In genomic region chr18:62634471-62634870, GRCh38 we compare ENCODE assay signal across 25 cellular contexts.
DNase-seq lines count a peak whose midpoint lies in the region; ATAC-seq and TF ChIP-seq lines count a peak whose summit lies in the region.
"Had no signal": no experiment of that assay in that cellular context is flagged by ENCODE, and none has a peak within 500 bp of the region (broad histone marks: within the 10 kb centered on the region; RNA-seq: fewer than 3 reads in every experiment).

No MANE protein-coding gene starts in this region.

- 80% methylated on average over 2 of the region's 2 CpGs for WGBS in mammary epithelial cell (ENCODE audit: low coverage, missing lambda C conversion rate)

- dilution Hi-C loops in mammary epithelial cell (cut with HindIII; ENCODE audit: low sequenced_read_pairs), result no loop called here

- intact Hi-C loops in Caco-2 (cut with micrococcal nuclease; ENCODE audit: unreplicated experiment) (no loop called here), mammary epithelial cell (cut with micrococcal nuclease) (loop anchor here (2.0 to 10.0 kb wide), 2 partner anchors 30 to 810 kb away; no protein-coding TSS in a partner anchor)

- peaks cover 14% of the 10 kb centered on the region for H3K4me1 Mint-ChIP-seq in Caco-2 (ENCODE audit: low read depth, unreplicated experiment)
- H3K4me1 Mint-ChIP-seq: naive thymus-derived CD8-positive, alpha-beta T cell had no signal

- H3K4me1 ChIP-seq in Caco-2 (peaks cover 31% of the 10 kb centered on the region), mammary epithelial cell (ENCODE audit: insufficient read depth, low read length) (peaks cover 18% of the 10 kb centered on the region)
- H3K4me1 ChIP-seq: colonic mucosa, esophagus muscularis mucosa, upper lobe of left lung had no signal

- H3K79me2 ChIP-seq in mammary epithelial cell (ENCODE audit: insufficient read depth, low read length), result no peaks in the 10 kb centered on the region

- H4K20me1 ChIP-seq in mammary epithelial cell (ENCODE audit: insufficient read depth, low read length), result no peaks in the 10 kb centered on the region

- no peak overlapping the region for H3K9ac ChIP-seq in mammary epithelial cell (ENCODE audit: insufficient read depth, low read length)

- no peak for ATAC-seq in HG03457 (IDR thresholded peaks at IDR 0.05; ENCODE audit: unreplicated experiment)
- no peak for ATAC-seq in GM21447 (IDR thresholded peaks at IDR 0.05; ENCODE audit: unreplicated experiment)
- ATAC-seq: A549; left ventricle myocardium superior; naive thymus-derived CD8-positive, alpha-beta T cell had no signal

- H3K4me3 Mint-ChIP-seq in Caco-2 (ENCODE audit: unreplicated experiment), result no peak overlapping the region
- H3K4me3 Mint-ChIP-seq: activated CD4-positive, alpha-beta memory T cell treated with anti-CD3 and anti-CD28 coated beads, Interleukin-2, amount 10 ng/mL, durations not matched to agents 7 days and 5 days; naive thymus-derived CD8-positive, alpha-beta T cell had no signal

- CTCF ChIA-PET in Caco-2 (lab: Charles Lee), result no interaction called here
- CTCF ChIA-PET in mammary epithelial cell (lab: Charles Lee; ENCODE audit: low non-redundant PET), result no interaction called here

- peak; percentile 72 for DNase-seq in A172 (ENCODE audit: low spot score)
- no peak for DNase-seq in Caco-2
- DNase-seq in HT-29 (ENCODE audit: low spot score), result peak; percentile 3
- DNase-seq in mammary epithelial cell, result no peak
- no peak for DNase-seq in NCI-H748 treated with DMSO at 0.1 percent for 48 hours (lab: John Stamatoyannopoulos, UW)
- DNase-seq in NCI-H1694 (lab: John Stamatoyannopoulos, UW), result no peak
- DNase-seq: activated CD4-positive, alpha-beta memory T cell treated with anti-CD3 and anti-CD28 coated beads, Interleukin-2, amount 10 ng/mL, durations not matched to agents 7 days and 5 days; activated CD4-positive, CD25-positive, alpha-beta regulatory T cell treated with anti-CD3 and anti-CD28 coated beads, Interleukin-2, amount 50 U/mL, for 72 hours; colonic mucosa; effector memory CD4-positive, alpha-beta T cell; hypothalamus; left ventricle myocardium superior; midbrain; naive thymus-derived CD8-positive, alpha-beta T cell; NCI-H2107; NCI-H446 treated with DMSO at 0.1 percent for 48 hours; SHP77 treated with DMSO at 0.1 percent for 48 hours; stimulated activated CD4-positive, alpha-beta T cell treated with anti-CD3 and anti-CD28 coated beads, Interleukin-1b, Interleukin-23, amount 100 ng/mL, for 48 hours; T-helper 9 cell; upper lobe of left lung had no signal

- POLR2A ChIA-PET in Caco-2 (lab: Charles Lee), result no interaction called here

- no peaks in the 10 kb centered on the region for H3K36me3 Mint-ChIP-seq in Caco-2 (ENCODE audit: insufficient read depth, unreplicated experiment)
- H3K36me3 Mint-ChIP-seq: naive thymus-derived CD8-positive, alpha-beta T cell had no signal

- H3K27me3 Mint-ChIP-seq in Caco-2 (ENCODE audit: insufficient read depth, unreplicated experiment), result no peaks in the 10 kb centered on the region

- peak overlapping the region; percentile 78 for H3K27ac Mint-ChIP-seq in Caco-2 (ENCODE audit: unreplicated experiment)
- H3K27ac Mint-ChIP-seq: activated CD4-positive, alpha-beta memory T cell treated with anti-CD3 and anti-CD28 coated beads, Interleukin-2, amount 10 ng/mL, durations not matched to agents 7 days and 5 days had no signal

- H3K9me3 ChIP-seq in Caco-2, result no peaks in the 10 kb centered on the region
- no peaks in the 10 kb centered on the region for H3K9me3 ChIP-seq in mammary epithelial cell (replicated peaks; ENCODE audit: insufficient read depth, low read length)
- H3K9me3 ChIP-seq: A549, adrenal gland, colonic mucosa, esophagus muscularis mucosa, upper lobe of left lung had no signal

- no peaks in the 10 kb centered on the region for H3K9me3 Mint-ChIP-seq in Caco-2 (ENCODE audit: unreplicated experiment)
- H3K9me3 Mint-ChIP-seq: activated CD4-positive, alpha-beta memory T cell treated with anti-CD3 and anti-CD28 coated beads, Interleukin-2, amount 10 ng/mL, durations not matched to agents 7 days and 5 days; naive thymus-derived CD8-positive, alpha-beta T cell had no signal

- H3K4me2 ChIP-seq in mammary epithelial cell (ENCODE audit: insufficient read depth, low read depth, low read length), result peak overlapping the region; percentile 64
- H3K4me2 ChIP-seq: A549 had no signal

- H3K27me3 ChIP-seq in Caco-2 (replicated peaks; ENCODE audit: control insufficient read depth, insufficient read depth, low read length), result no peaks in the 10 kb centered on the region
- no peaks in the 10 kb centered on the region for H3K27me3 ChIP-seq in mammary epithelial cell (ENCODE audit: insufficient read depth, low read length)
- H3K27me3 ChIP-seq: adrenal gland, colonic mucosa, upper lobe of left lung had no signal

- TF ChIP-seq CTCF in Caco-2 (IDR thresholded peaks at IDR 0.05; ENCODE audit: insufficient read depth in 1 of 2, low read depth in 1 of 2, low read length in 1 of 2, severe bottlenecking in 1 of 2, unreplicated experiment in 1 of 2), result no peak
- no peak for TF ChIP-seq CTCF in mammary epithelial cell (conservative IDR thresholded peaks at IDR 0.05 in 1 of 2, IDR thresholded peaks at IDR 0.05 in 1 of 2; ENCODE audit: extremely low read depth in 1 of 2, insufficient read depth in 1 of 2, low read depth in 1 of 2, low read length in 2 of 2)

- H3K27ac ChIP-seq in mammary epithelial cell (ENCODE audit: insufficient read depth, low read depth, low read length), result no peak overlapping the region
- H3K27ac ChIP-seq: A549, adrenal gland, colonic mucosa, esophagus muscularis mucosa, upper lobe of left lung had no signal

- H2AFZ ChIP-seq in mammary epithelial cell (ENCODE audit: low read depth, low read length), result no peak overlapping the region

- no peaks in the 10 kb centered on the region for H3K36me3 ChIP-seq in Caco-2 (ENCODE audit: control insufficient read depth, insufficient read depth, low read length)
- H3K36me3 ChIP-seq in mammary epithelial cell (ENCODE audit: insufficient read depth, low read length), result no peaks in the 10 kb centered on the region
- H3K36me3 ChIP-seq: adrenal gland, colonic mucosa, esophagus muscularis mucosa, upper lobe of left lung had no signal

- H3K4me3 ChIP-seq in Caco-2 (ENCODE audit: low read depth, low read length) (no peak overlapping the region), mammary epithelial cell (replicated peaks in 1 of 3; ENCODE audit: insufficient read depth in 1 of 3, low read depth in 2 of 3, low read length in 3 of 3) (no peak overlapping the region)
- H3K4me3 ChIP-seq: A549, adrenal gland, colonic mucosa, esophagus muscularis mucosa, upper lobe of left lung had no signal

- in situ Hi-C loops in mammary epithelial cell (cut with MboI; ENCODE audit: low sequenced_read_pairs in 2 of 2), result no loop called here

- BruUV-seq in Caco-2 (replicated peaks; lab: Mats Ljungman, UMichigan), result no TSS peak
- BruUV-seq in mammary epithelial cell (replicated peaks; lab: Mats Ljungman, UMichigan), result TSS peak; percentile 69

Comparison
In these comparisons a context has a peak if more than half of its experiments do, and no peak if none do; other contexts are left out.
1. DNase-seq: peak in A172 (single experiment) and HT-29 (single experiment); none in Caco-2 (0 of 2), mammary epithelial cell (single experiment), NCI-H748 treated with DMSO at 0.1 percent for 48 hours (single experiment) and NCI-H1694 (single experiment).